ENCODE assay signal across 1 cellular context in genomic region chr6:16355699-16356481, GRCh38.
TF ChIP-seq lines count a peak whose summit lies in the region.

No MANE protein-coding gene starts in this region.

TF ChIP-seq in WTC11, 78 proteins besides CTCF, POLR2A, EP300 and RAD21 (continued from another document):
- TF ChIP-seq ATF2 (CRISPR knock-in tag; IDR thresholded peaks at IDR 0.05; ENCODE audit: borderline replicate concordance, low read depth) (no peak), RORB (CRISPR knock-in tag; IDR thresholded peaks at IDR 0.05) (no peak), CREM (CRISPR knock-in tag; IDR thresholded peaks at IDR 0.05) (no peak), SMAD3 (CRISPR knock-in tag; IDR thresholded peaks at IDR 0.05; ENCODE audit: borderline replicate concordance) (no peak), ZSCAN18 (CRISPR knock-in tag; IDR thresholded peaks at IDR 0.05) (no peak), GABPB1 (CRISPR knock-in tag; IDR thresholded peaks at IDR 0.05) (no peak), OVOL2 (CRISPR knock-in tag; IDR thresholded peaks at IDR 0.05; ENCODE audit: borderline replicate concordance) (no peak), NR1H2 (CRISPR knock-in tag; IDR thresholded peaks at IDR 0.05) (no peak), SP1 (CRISPR knock-in tag; conservative IDR thresholded peaks at IDR 0.05) (no peak), ELF4 (CRISPR knock-in tag; IDR thresholded peaks at IDR 0.05; ENCODE audit: low read depth) (no peak)
- TF ChIP-seq, protein P1, sequence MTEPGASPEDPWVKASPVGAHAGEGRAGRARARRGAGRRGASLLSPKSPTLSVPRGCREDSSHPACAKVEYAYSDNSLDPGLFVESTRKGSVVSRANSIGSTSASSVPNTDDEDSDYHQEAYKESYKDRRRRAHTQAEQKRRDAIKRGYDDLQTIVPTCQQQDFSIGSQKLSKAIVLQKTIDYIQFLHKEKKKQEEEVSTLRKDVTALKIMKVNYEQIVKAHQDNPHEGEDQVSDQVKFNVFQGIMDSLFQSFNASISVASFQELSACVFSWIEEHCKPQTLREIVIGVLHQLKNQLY (CRISPR knock-in tag; IDR thresholded peaks at IDR 0.05) = no peak
- TF ChIP-seq, protein P2, sequence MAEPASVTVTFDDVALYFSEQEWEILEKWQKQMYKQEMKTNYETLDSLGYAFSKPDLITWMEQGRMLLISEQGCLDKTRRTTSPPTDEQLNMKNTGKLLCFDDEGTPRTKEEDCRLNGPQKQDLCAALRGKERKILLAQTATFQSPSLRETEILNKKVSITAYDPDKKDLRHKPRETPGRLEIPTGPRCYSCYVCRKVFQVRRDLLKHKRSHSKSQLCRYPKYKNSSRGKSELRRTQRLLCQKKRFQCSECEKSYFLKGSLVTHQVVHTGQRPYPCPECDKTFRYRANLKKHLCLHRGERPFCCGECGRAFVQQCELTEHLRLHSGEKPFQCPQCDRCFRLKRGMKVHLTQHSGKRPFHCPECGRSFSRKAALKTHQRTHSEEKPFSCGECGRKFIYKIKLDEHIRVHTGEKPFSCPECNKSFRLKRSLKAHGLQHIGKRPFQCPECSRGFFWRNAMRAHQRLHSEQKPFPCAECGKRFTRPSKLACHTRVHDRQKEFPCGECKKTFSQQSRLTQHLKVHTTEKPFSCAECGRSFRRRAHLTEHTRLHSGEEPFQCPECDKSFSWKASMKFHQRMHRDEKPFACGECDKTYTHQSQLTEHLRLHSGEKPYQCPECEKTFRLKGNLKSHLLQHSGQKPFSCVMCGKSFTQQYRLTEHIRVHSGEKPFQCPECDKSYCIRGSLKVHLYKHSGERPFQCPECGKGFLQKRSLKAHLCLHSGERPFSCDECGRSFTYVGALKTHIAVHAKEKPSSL (CRISPR knock-in tag; conservative IDR thresholded peaks at IDR 0.05) = no peak
